ENCODE assay signal across 8 cellular contexts in the genomic region with DNA sequence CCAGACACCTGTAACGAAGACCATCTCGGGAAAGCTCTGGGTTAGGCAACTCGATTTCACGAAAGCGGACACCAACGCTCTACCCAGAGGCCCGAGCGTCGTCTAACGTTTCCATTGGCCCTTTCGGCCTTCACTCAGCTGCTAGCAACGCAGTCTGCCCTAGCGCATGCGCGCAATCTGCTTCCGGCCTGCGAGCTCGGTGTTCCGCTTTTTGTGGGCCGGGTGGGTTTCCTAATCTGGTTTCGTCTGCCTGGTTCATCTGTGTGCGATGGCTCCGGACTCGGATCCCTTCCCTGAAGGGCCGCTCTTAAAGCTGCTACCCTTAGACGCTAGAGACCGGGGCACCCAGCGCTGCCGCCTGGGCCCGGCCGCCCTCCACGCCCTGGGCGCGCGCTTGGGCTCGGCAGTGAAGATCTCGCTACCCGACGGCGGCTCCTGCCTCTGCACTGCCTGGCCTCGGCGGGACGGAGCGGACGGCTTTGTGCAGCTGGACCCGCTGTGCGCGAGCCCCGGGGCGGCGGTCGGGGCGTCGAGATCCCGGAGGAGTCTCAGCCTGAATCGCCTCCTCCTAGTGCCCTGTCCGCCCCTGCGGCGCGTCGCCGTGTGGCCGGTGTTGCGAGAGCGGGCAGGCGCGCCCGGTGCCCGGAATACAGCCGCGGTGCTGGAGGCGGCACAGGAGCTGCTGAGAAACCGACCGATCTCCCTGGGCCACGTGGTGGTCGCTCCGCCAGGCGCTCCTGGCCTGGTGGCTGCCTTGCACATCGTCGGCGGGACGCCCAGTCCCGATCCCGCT. TPM values are rescaled to one million over a fixed set of nuclear protein-coding genes. Genes with fewer than 3 reads are reported as not detected.
A peak's percentile ranks its signal among the peaks of the same experiment; 100 is the strongest.
DNase-seq lines count a peak whose midpoint lies in the region; TF ChIP-seq lines count a peak whose summit lies in the region.

No MANE protein-coding gene starts in this region.

- H3K27me3 ChIP-seq in effector memory CD4-positive, alpha-beta T cell (replicated peaks; ENCODE audit: control insufficient read depth, insufficient read depth, low read length, poor library complexity, severe bottlenecking): no peaks in the 10 kb centered on the region

- H3K36me3 ChIP-seq in effector memory CD4-positive, alpha-beta T cell (ENCODE audit: control insufficient read depth, insufficient read depth, low read length): peaks cover 7% of the 10 kb centered on the region

- H3K27ac ChIP-seq in effector memory CD4-positive, alpha-beta T cell (ENCODE audit: insufficient read depth, low read length, poor library complexity, severe bottlenecking): peak overlapping the region; percentile 80

- TF ChIP-seq CTCF in GM20000 (IDR thresholded peaks at IDR 0.05; ENCODE audit: extremely low read depth, missing control alignments): no peak

- H3K4me1 ChIP-seq in effector memory CD4-positive, alpha-beta T cell (ENCODE audit: control insufficient read depth, insufficient read depth, low read length, poor library complexity, severe bottlenecking): peaks cover 12% of the 10 kb centered on the region

- DNase-seq in COLO668 (lab: John Stamatoyannopoulos, UW; ENCODE audit: unreplicated experiment) (peak; percentile 96), GM20000 (ENCODE audit: low spot score) (peak; percentile 97), HS-5 (ENCODE audit: low read depth) (peak; percentile 96), NK-92 (lab: John Stamatoyannopoulos, UW; ENCODE audit: unreplicated experiment) (peak; percentile 78), lung microvascular endothelial cell (ENCODE audit: low read depth in 2 of 2) (peak; percentile 99)
- peak; percentile 97 for DNase-seq in activated CD8-positive, alpha-beta memory T cell treated with anti-CD3 and anti-CD28 coated beads for 24 hours
- peak; percentile 91 to 96 (median 93) for DNase-seq in effector memory CD4-positive, alpha-beta T cell
- DNase-seq in stimulated activated CD4-positive, alpha-beta T cell treated with anti-CD3 and anti-CD28 coated beads, TNF-alpha, amount 100 ng/mL, for 4 hours (ENCODE audit: low read depth in 3 of 3): peak; percentile 80 to 94 (median 87)

- H3K4me3 ChIP-seq in effector memory CD4-positive, alpha-beta T cell (ENCODE audit: insufficient read depth, low read depth, low read length, poor library complexity, severe bottlenecking): peak overlapping the region; percentile 97

- no peaks in the 10 kb centered on the region for H3K9me3 ChIP-seq in effector memory CD4-positive, alpha-beta T cell (ENCODE audit: control insufficient read depth, low read length)

RNA-seq across cellular contexts. Expression of gene GATM, which starts 24.0 kb away (rescaled TPM):
- 0.20 and 0.44 TPM in 2 replicates for total RNA-seq in lung microvascular endothelial cell

Comparison
In these comparisons a context has a peak if more than half of its experiments do, and no peak if none do; other contexts are left out.
1. Peak in every context shown above with its lines: DNase-seq, H3K4me3 ChIP-seq and H3K27ac ChIP-seq.